21 cellular contexts compared by ENCODE assay signal in the genomic region with DNA sequence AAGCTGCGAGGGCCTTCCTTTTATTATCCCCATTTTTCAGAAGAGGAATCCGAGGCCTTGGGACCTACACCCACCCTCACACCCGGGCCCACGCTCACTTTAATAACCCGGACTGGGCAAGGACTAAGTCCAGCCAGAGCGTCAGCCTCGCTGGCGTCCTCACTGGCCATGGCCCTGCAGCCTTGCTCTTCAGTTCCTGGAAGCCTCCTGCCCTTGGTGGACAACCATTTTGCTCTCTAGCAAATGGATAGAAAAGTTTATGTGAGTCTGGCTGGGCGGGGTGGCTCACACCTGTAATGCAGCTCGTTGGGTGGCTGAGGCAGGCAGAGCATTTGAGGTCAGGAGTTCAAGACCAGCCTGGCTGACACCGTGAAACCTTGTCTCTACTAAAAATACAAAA. TPM values are rescaled to one million over a fixed set of nuclear protein-coding genes. Genes with fewer than 3 reads are reported as not detected.
"Had no signal": no experiment of that assay in that cellular context is flagged by ENCODE, and none has a peak within 500 bp of the region (broad histone marks: within the 10 kb centered on the region; RNA-seq: fewer than 3 reads in every experiment).

No MANE protein-coding gene starts in this region.

- H3K4me1 ChIP-seq: breast epithelium had no signal

- H3K4me3 Mint-ChIP-seq: dendritic cell treated with granulocyte-macrophage colony-stimulating factor and Interleukin-4, amounts not matched to agents 40 ng/mL and 50 ng/mL, for 4 days; natural killer cell treated with Interleukin-12 subunit alpha and Interleukin-12 subunit beta and Interleukin-15 and Interleukin-18, amount 100 ng/mL, for 72 hours had no signal

- DNase-seq: activated CD4-positive, alpha-beta T cell treated with anti-CD3 and anti-CD28 coated beads, Interleukin-2, amount 50 U/mL, for 1 hour; activated effector memory CD4-positive, alpha-beta T cell treated with Interleukin-2 at 50 U/mL for 16 hours; activated naive CD4-positive, alpha-beta T cell treated with anti-CD3 and anti-CD28 coated beads, Interleukin-2, amount 50 U/mL, for 16 hours; activated T-cell treated with anti-CD3 and anti-CD28 coated beads, Interleukin-2, amount 50 U/mL, for 48 hours; cerebellar nuclear complex; effector memory CD4-positive, alpha-beta T cell; heart right ventricle; nucleus accumbens; retina; stimulated activated CD4-positive, alpha-beta T cell treated with anti-CD3 and anti-CD28 coated beads, Interleukin-2, amount 100 ng/mL, for 24 hours; stimulated activated naive CD8-positive, alpha-beta T cell treated with anti-CD3 and anti-CD28 coated beads, Interleukin-15, Interleukin-2, amounts not matched to agents 100 U/mL and 50 U/mL, for 24 hours; T1000; trophoblast cell had no signal

- H3K4me3 ChIP-seq: adrenal gland, breast epithelium, esophagus muscularis mucosa, heart right ventricle had no signal

- H3K27me3 ChIP-seq: adrenal gland had no signal

- H3K36me3 ChIP-seq: breast epithelium, esophagus muscularis mucosa, heart right ventricle had no signal

- H3K9me3 Mint-ChIP-seq: dendritic cell treated with granulocyte-macrophage colony-stimulating factor and Interleukin-4, amounts not matched to agents 40 ng/mL and 50 ng/mL, for 4 days; natural killer cell treated with Interleukin-12 subunit alpha and Interleukin-12 subunit beta and Interleukin-15 and Interleukin-18, amount 100 ng/mL, for 72 hours had no signal

- H3K9me3 ChIP-seq: adrenal gland, breast epithelium, esophagus muscularis mucosa, heart right ventricle had no signal

- H3K36me3 Mint-ChIP-seq: natural killer cell treated with Interleukin-12 subunit alpha and Interleukin-12 subunit beta and Interleukin-15 and Interleukin-18, amount 100 ng/mL, for 72 hours had no signal

- H3K27ac ChIP-seq: breast epithelium, esophagus muscularis mucosa, heart right ventricle had no signal

- H3K27ac Mint-ChIP-seq: dendritic cell treated with granulocyte-macrophage colony-stimulating factor and Interleukin-4, amounts not matched to agents 40 ng/mL and 50 ng/mL, for 4 days; natural killer cell treated with Interleukin-12 subunit alpha and Interleukin-12 subunit beta and Interleukin-15 and Interleukin-18, amount 100 ng/mL, for 72 hours had no signal

RNA-seq across cellular contexts. Expression of a gene that starts 9.8 kb away (rescaled TPM):
- total RNA-seq: breast epithelium; endothelial cell of umbilical vein; esophagus muscularis mucosa; heart right ventricle; lower leg skin; natural killer cell treated with Interleukin-12 subunit alpha and Interleukin-12 subunit beta and Interleukin-15 and Interleukin-18, amount 100 ng/mL, for 72 hours; T-helper 1 cell treated with Interleukin-12 subunit alpha and Interleukin-12 subunit beta and Interleukin-4 antibody, amounts not matched to agents 30 ng/mL and 1 ng/mL, for 36 hours had no signal
